8 cellular contexts compared by ENCODE assay signal in the genomic region with DNA sequence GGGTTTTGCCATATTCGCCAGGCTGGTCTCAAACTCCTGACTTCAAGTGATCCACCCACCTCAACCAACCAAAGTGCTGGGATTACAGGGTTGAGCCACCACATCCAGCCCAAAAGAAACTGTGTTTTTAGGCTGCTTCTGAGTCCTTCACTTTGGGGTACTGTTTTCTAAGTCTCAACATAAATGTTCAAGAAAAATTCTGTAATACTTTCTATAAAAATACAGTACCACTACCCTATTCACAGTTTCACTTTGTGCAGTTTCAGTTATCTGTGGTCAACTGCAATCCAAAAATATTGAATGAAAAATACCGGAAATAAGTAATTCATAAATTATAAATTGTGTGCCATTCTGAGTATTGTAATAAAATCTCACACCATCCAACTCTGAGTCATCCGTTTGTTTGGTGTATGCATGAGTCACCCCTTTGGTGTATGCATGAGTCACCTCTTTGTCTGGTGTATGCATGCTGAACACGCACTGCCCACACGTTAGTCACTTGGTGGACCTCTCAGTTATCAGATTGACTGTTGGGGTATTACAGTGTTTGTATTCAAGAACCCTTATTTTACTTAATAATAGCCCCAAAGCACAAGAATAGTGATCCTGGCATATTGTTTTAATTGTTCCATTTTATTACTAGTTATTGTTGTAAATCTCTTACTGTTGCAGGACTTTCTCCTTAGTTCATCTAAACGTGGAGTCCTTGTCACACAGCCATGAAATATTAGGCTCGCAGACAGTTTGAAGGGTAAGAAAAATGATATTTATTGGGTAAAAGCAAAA.
DNase-seq lines count a peak whose midpoint lies in the region; ATAC-seq and TF ChIP-seq lines count a peak whose summit lies in the region.

No MANE protein-coding gene starts in this region.

- TF ChIP-seq CTCF in GM12865 (IDR thresholded peaks at IDR 0.05; ENCODE audit: insufficient read depth, low read depth, low read length, missing control alignments) (no peak), coronary artery (IDR thresholded peaks at IDR 0.05) (no peak)

- H3K4me3 ChIP-seq in GM12865 (ENCODE audit: low read depth, low read length) (no peak overlapping the region), coronary artery (no peak overlapping the region)

- ATAC-seq in HG02759 (IDR thresholded peaks at IDR 0.05; ENCODE audit: unreplicated experiment): peak; percentile 98

- DNase-seq in GM12865 (ENCODE audit: low read depth): peak; percentile 0
- DNase-seq in NCI-H510A (lab: John Stamatoyannopoulos, UW): peak; percentile 16
- DNase-seq in dermis blood vessel endothelial cell: peak; percentile 17
- peak; percentile 6 to 16 for DNase-seq in stimulated activated CD4-positive, alpha-beta T cell treated with anti-CD3 and anti-CD28 coated beads, Interleukin-2, amount 100 ng/mL, for 24 hours
- no peak for DNase-seq in activated CD4-positive, alpha-beta T cell treated with anti-CD3 and anti-CD28 coated beads, Interleukin-2, amount 50 U/mL, for 1 hour
- no peak for DNase-seq in coronary artery (ENCODE audit: low spot score)
- no peak for DNase-seq in substantia nigra (lab: John Stamatoyannopoulos, UW)

- H3K27ac ChIP-seq in coronary artery (no peak overlapping the region), substantia nigra (ENCODE audit: low read depth, low read length, poor library complexity, severe bottlenecking) (no peak overlapping the region)

Comparison
In these comparisons a context has a peak if more than half of its experiments do, and no peak if none do; other contexts are left out.
1. DNase-seq: peak in GM12865 (single experiment), NCI-H510A (single experiment), dermis blood vessel endothelial cell (single experiment) and stimulated activated CD4-positive, alpha-beta T cell treated with anti-CD3 and anti-CD28 coated beads, Interleukin-2, amount 100 ng/mL, for 24 hours (2 of 2); none in activated CD4-positive, alpha-beta T cell treated with anti-CD3 and anti-CD28 coated beads, Interleukin-2, amount 50 U/mL, for 1 hour (single experiment), coronary artery (single experiment) and substantia nigra (0 of 49).